ENCODE assay signal across 8 cellular contexts in genomic region chr9:113682297-113682771, GRCh38.
DNase-seq lines count a peak whose midpoint lies in the region; ATAC-seq, FAIRE-seq and TF ChIP-seq lines count a peak whose summit lies in the region.

No MANE protein-coding gene starts in this region.

- H3K4me1 ChIP-seq in K562 (replicated peaks in 1 of 2; ENCODE audit: control insufficient read depth in 2 of 2, insufficient read depth in 2 of 2, low read length in 2 of 2): no peaks in the 10 kb centered on the region
- peaks cover 0 to under 1% (median 0%) of the 10 kb centered on the region in 4 donors for H3K4me1 ChIP-seq in sigmoid colon

- CTCF ChIA-PET in K562 (lab: Yijun Ruan, JAX; ENCODE audit: low intra/inter-chr PET ratio): interaction anchor here (0.7 to 1.8 kb wide), 2 partner anchors 287 to 351 kb away, joined by 3 to 5 read pairs; no protein-coding TSS in a partner anchor

- no peaks in the 10 kb centered on the region for H3K79me2 ChIP-seq in K562 (ENCODE audit: control insufficient read depth, insufficient read depth, low read length)

- ATAC-seq in K562 (peak; percentile 69), GM18498 (IDR thresholded peaks at IDR 0.05; ENCODE audit: unreplicated experiment) (no peak), HG03571 (IDR thresholded peaks at IDR 0.05; ENCODE audit: unreplicated experiment) (no peak)

- H3K9ac ChIP-seq in K562 (ENCODE audit: insufficient read depth in 1 of 2, low read depth in 2 of 2, low read length in 2 of 2): no peak overlapping the region

- H3K27me3 ChIP-seq in K562 (ENCODE audit: control insufficient read depth in 2 of 2, insufficient read depth in 2 of 2, low read length in 2 of 2) (peaks cover under 1 to 39% of the 10 kb centered on the region in 2 experiments; a peak in 3 of 5 replicates), sigmoid colon (peaks cover 0 to 5% (median 3%) of the 10 kb centered on the region in 3 donors)

- no TSS peak for BruUV-seq in K562 (replicated peaks; lab: Mats Ljungman, UMichigan)

- H3K9me1 ChIP-seq in K562 (ENCODE audit: control insufficient read depth, insufficient read depth, low read length): no peaks in the 10 kb centered on the region

- no peaks in the 10 kb centered on the region for H3K36me3 ChIP-seq in K562 (ENCODE audit: control insufficient read depth, insufficient read depth, low read length)
- no peaks in the 10 kb centered on the region for H3K36me3 ChIP-seq in sigmoid colon

- H3K4me2 ChIP-seq in K562 (ENCODE audit: insufficient read depth, low read length): peak overlapping the region; percentile 29; the same call in 1 of the 2 replicates

- TF ChIP-seq CTCF in K562 (IDR thresholded peaks at IDR 0.05 in 2 of 3, conservative IDR thresholded peaks at IDR 0.05 in 1 of 3; ENCODE audit: insufficient read depth in 2 of 3, low read depth in 1 of 3, low read length in 3 of 3): peak; percentile 74 to 92 (median 84)
- TF ChIP-seq CTCF in sigmoid colon (IDR thresholded peaks at IDR 0.05): peak; percentile 59 to 89 (median 70)

- H3K4me3 ChIP-seq in K562 (no peak overlapping the region), sigmoid colon (no peak overlapping the region)

- H3K27ac ChIP-seq in K562 (ENCODE audit: extremely low read depth, low read depth, low read length) (no peak overlapping the region), sigmoid colon (no peak overlapping the region)

- TF ChIP-seq EP300 in K562 (IDR thresholded peaks at IDR 0.05; ENCODE audit: low read length) (no peak), sigmoid colon (IDR thresholded peaks at IDR 0.05) (no peak)

- peak; percentile 89 for FAIRE-seq in K562 (lab: Jason Lieb, UNC)

- DNase-seq in DMS53 treated with DMSO at 0.1 percent for 48 hours (lab: John Stamatoyannopoulos, UW; ENCODE audit: unreplicated experiment) (peak; percentile 32), KG1 (lab: John Stamatoyannopoulos, UW) (peak; percentile 20), SHP77 treated with DMSO at 0.1 percent for 48 hours (lab: John Stamatoyannopoulos, UW) (peak; percentile 28), K562 (ENCODE audit: extremely low read depth in 1 of 4, low spot score in 3 of 4) (peak; percentile 60 to 72 (median 68)), hypothalamus (lab: John Stamatoyannopoulos, UW) (peak in 44 of 51 donors; percentile 2 to 75 (median 32)), sigmoid colon (peak; percentile 81)

- H4K20me1 ChIP-seq in K562 (replicated peaks; ENCODE audit: control insufficient read depth, insufficient read depth, low read length): no peaks in the 10 kb centered on the region

- POLR2A ChIA-PET in K562 (lab: Yijun Ruan, JAX): interaction anchor here (0.6 kb wide), 2 partner anchors 84 to 272 kb away, joined by 3 read pairs; no protein-coding TSS in a partner anchor

- H2AFZ ChIP-seq in K562 (ENCODE audit: low read depth, low read length): peak overlapping the region; percentile 57; the same call in 1 of the 2 replicates

- in situ Hi-C loops in K562 (cut with MboI): loop anchor here (10.0 kb wide), 1 partner anchor 602 kb away; no protein-coding TSS in a partner anchor

- TF ChIP-seq RAD21 in K562 (CRISPR knock-in tag; conservative IDR thresholded peaks at IDR 0.05 in 1 of 2, IDR thresholded peaks at IDR 0.05 in 1 of 2): peak; percentile 60 to 73

- TF ChIP-seq POLR2A in K562 (conservative IDR thresholded peaks at IDR 0.05) (no peak), sigmoid colon (IDR thresholded peaks at IDR 0.05) (no peak)

- intact Hi-C loops in K562 (cut with micrococcal nuclease): loop anchor here (10.0 kb wide), 1 partner anchor 282 kb away; no protein-coding TSS in a partner anchor
- intact Hi-C loops in sigmoid colon (cut with DNase I): loop anchor here (10.0 kb wide), 1 partner anchor 352 kb away; no protein-coding TSS in a partner anchor

- H3K9me3 ChIP-seq in K562 (replicated peaks; ENCODE audit: control insufficient read depth, insufficient read depth, low read depth, low read length): no peaks in the 10 kb centered on the region
- no peaks in the 10 kb centered on the region for H3K9me3 ChIP-seq in sigmoid colon

- WGBS in K562 (ENCODE audit: insufficient coverage, low coverage, missing lambda C conversion rate): 1% methylated on average over 9 of the region's 9 CpGs
- 5 to 25% methylated on average over 9 of the region's 9 CpGs for WGBS in sigmoid colon, 2 donors

TF ChIP-seq in K562, 482 proteins besides CTCF, POLR2A, EP300 and RAD21:
- TF ChIP-seq HIVEP1 (CRISPR knock-in tag; IDR thresholded peaks at IDR 0.05) (0 out of 2 replicates have a peak, but pooled peaks have one; percentile 37), ELF4 (CRISPR knock-in tag; IDR thresholded peaks at IDR 0.05) (peak; percentile 23; the same call in 1 of the 2 replicates), E2F1 (CRISPR knock-in tag; IDR thresholded peaks at IDR 0.05) (0 out of 2 replicates have a peak, but pooled peaks have one; percentile 24), KLF16 (IDR thresholded peaks at IDR 0.05) (peak; percentile 25; the same call in 1 of the 2 replicates), CTCFL (IDR thresholded peaks at IDR 0.05; ENCODE audit: borderline replicate concordance, insufficient read depth, low read depth, low read length, poor library complexity, severe bottlenecking) (peak; percentile 57), ZNF445 (CRISPR knock-in tag; IDR thresholded peaks at IDR 0.05; ENCODE audit: low read depth) (no peak), POLR3G (IDR thresholded peaks at IDR 0.05; ENCODE audit: extremely low read depth, insufficient read length, insufficient replicate concordance) (no peak), MEIS2 (IDR thresholded peaks at IDR 0.05; ENCODE audit: partially characterized antibody) (peak; percentile 22), ZNF311 (CRISPR knock-in tag; IDR thresholded peaks at IDR 0.05) (no peak), ARID1B (IDR thresholded peaks at IDR 0.05) (no peak), SMC3 (conservative IDR thresholded peaks at IDR 0.05; ENCODE audit: insufficient read depth, low read depth, low read length) (peak; percentile 51), ZNF764 (CRISPR knock-in tag; IDR thresholded peaks at IDR 0.05; ENCODE audit: low read depth) (no peak), TBP (optimal IDR thresholded peaks at IDR 0.05; ENCODE audit: low read depth, low read length) (peak; percentile 33), CREM (IDR thresholded peaks at IDR 0.05; ENCODE audit: low read depth) (0 out of 2 replicates have a peak, but pooled peaks have one; percentile 17), PKNOX1 (IDR thresholded peaks at IDR 0.05) (peak; percentile 68), ETV1 (tag; conservative IDR thresholded peaks at IDR 0.05; ENCODE audit: low read depth) (peak; percentile 64)

Comparison
In these comparisons a context has a peak if more than half of its experiments do, and no peak if none do; other contexts are left out.
1. DNase-seq: peak in every context shown above with its lines; median percentile 81 in sigmoid colon; 68 in K562; 32 in DMS53 treated with DMSO at 0.1 percent for 48 hours; 32 in hypothalamus; 28 in SHP77 treated with DMSO at 0.1 percent for 48 hours; 20 in KG1.